Comparison of ENCODE assay signal across 19 cellular contexts in genomic region chr2:54771166-54771565, GRCh38. TPM values are rescaled to one million over a fixed set of nuclear protein-coding genes. Genes with fewer than 3 reads are reported as not detected.
DNase-seq lines count a peak whose midpoint lies in the region; ATAC-seq and TF ChIP-seq lines count a peak whose summit lies in the region.
"Had no signal": no experiment of that assay in that cellular context is flagged by ENCODE, and none has a peak within 500 bp of the region (broad histone marks: within the 10 kb centered on the region; RNA-seq: fewer than 3 reads in every experiment).

No MANE protein-coding gene starts in this region.

- intact Hi-C loops in head of caudate nucleus (cut with DNase I) = no loop called here

- H3K27me3 ChIP-seq in trophoblast cell (ENCODE audit: insufficient read depth, low read length) = no peaks in the 10 kb centered on the region
- H3K27me3 ChIP-seq: BLaER1 treated with 17β-estradiol and CSF1 and Interleukin-3, amounts not matched to agents 10 nM and 100 nM; dorsolateral prefrontal cortex had no signal

- no peak overlapping the region for H3K4me3 Mint-ChIP-seq in nephron progenitor cell
- H3K4me3 Mint-ChIP-seq: H9, natural killer cell, T-cell, WTC11 had no signal

- H4K12ac ChIP-seq in trophoblast cell (ENCODE audit: low read depth, low read length) = no peak overlapping the region

- no peak overlapping the region for H3K4me2 ChIP-seq in trophoblast cell (ENCODE audit: low read length)

- H3K9ac ChIP-seq in trophoblast cell (ENCODE audit: low read length) = no peak overlapping the region
- H3K9ac ChIP-seq: BLaER1 treated with 17β-estradiol and CSF1 and Interleukin-3, amounts not matched to agents 10 nM and 100 nM had no signal

- no peak overlapping the region for H2BK12ac ChIP-seq in trophoblast cell (ENCODE audit: low read length)

- peaks cover 14% of the 10 kb centered on the region for H3K9me3 Mint-ChIP-seq in nephron progenitor cell

- no peak overlapping the region for H4K91ac ChIP-seq in trophoblast cell (ENCODE audit: low read depth, low read length)

- no peak overlapping the region for H3K14ac ChIP-seq in trophoblast cell (ENCODE audit: low read length)

- TF ChIP-seq CTCF in nephron progenitor cell (IDR thresholded peaks at IDR 0.05) = no peak

- no peak overlapping the region for H2AK5ac ChIP-seq in trophoblast cell (ENCODE audit: low read length)

- no peak for ATAC-seq in GM19455 (IDR thresholded peaks at IDR 0.05; ENCODE audit: unreplicated experiment)
- ATAC-seq: natural killer cell, T-cell, WTC11 had no signal

- no peak overlapping the region for H2AFZ ChIP-seq in trophoblast cell (ENCODE audit: insufficient read depth, low read length, poor library complexity)
- H2AFZ ChIP-seq: PC-9 had no signal

- no peak overlapping the region for H3K4ac ChIP-seq in trophoblast cell (ENCODE audit: low read depth, low read length)

- no peak overlapping the region for H3K4me3 ChIP-seq in trophoblast cell (ENCODE audit: low read depth, low read length)
- H3K4me3 ChIP-seq: BLaER1 treated with 17β-estradiol and CSF1 and Interleukin-3, amounts not matched to agents 10 nM and 100 nM; dorsolateral prefrontal cortex; PC-9 had no signal

- DNase-seq in GM04504 (ENCODE audit: low read depth) = peak; percentile 42
- peak; percentile 80 for DNase-seq in RKO (ENCODE audit: low spot score)
- peak; percentile 60 for DNase-seq in dermis blood vessel endothelial cell
- peak; percentile 73 to 89 for DNase-seq in trophoblast cell
- DNase-seq in head of caudate nucleus = no peak
- no peak for DNase-seq in nephron progenitor cell
- no peak for DNase-seq in occipital lobe (lab: John Stamatoyannopoulos, UW)
- DNase-seq: activated effector memory CD4-positive, alpha-beta T cell treated with anti-CD3 and anti-CD28 coated beads, Interleukin-2, amount 50 U/mL, for 16 hours; aorta; DMS153; dorsolateral prefrontal cortex; H9; natural killer cell; NCI-H526; T-cell had no signal

- H3K4me1 ChIP-seq in trophoblast cell (ENCODE audit: control insufficient read depth in 1 of 2, insufficient read depth in 2 of 2, low read length in 2 of 2) = no peaks in the 10 kb centered on the region

- H3K36me3 ChIP-seq in trophoblast cell (ENCODE audit: control insufficient read depth in 1 of 2, insufficient read depth in 2 of 2, low read length in 2 of 2) = no peaks in the 10 kb centered on the region
- H3K36me3 ChIP-seq: BLaER1 treated with 17β-estradiol and CSF1 and Interleukin-3, amounts not matched to agents 10 nM and 100 nM had no signal

- H3K79me2 ChIP-seq in trophoblast cell (ENCODE audit: control insufficient read depth, insufficient read depth, low read length, poor library complexity) = no peaks in the 10 kb centered on the region

- no peak overlapping the region for H2BK120ac ChIP-seq in trophoblast cell (ENCODE audit: insufficient read depth, low read length, poor library complexity)

- peaks cover 3% of the 10 kb centered on the region for H3K9me3 ChIP-seq in trophoblast cell (ENCODE audit: insufficient read depth, low read depth, low read length)

- H3K4me1 Mint-ChIP-seq in nephron progenitor cell = no peaks in the 10 kb centered on the region
- H3K4me1 Mint-ChIP-seq: H9, natural killer cell, WTC11 had no signal

- H3K79me1 ChIP-seq in trophoblast cell (ENCODE audit: low read length) = no peaks in the 10 kb centered on the region

- no peak overlapping the region for H3K27ac Mint-ChIP-seq in nephron progenitor cell
- H3K27ac Mint-ChIP-seq: H9, natural killer cell, T-cell, WTC11 had no signal

- H4K8ac ChIP-seq in trophoblast cell (ENCODE audit: low read depth, low read length) = no peak overlapping the region

- peaks cover 2% of the 10 kb centered on the region for H3K27me3 Mint-ChIP-seq in nephron progenitor cell (ENCODE audit: low read depth, poor library complexity)

- no CpG with 5 or more reads among the region's 6 CpGs for WGBS in trophoblast cell (ENCODE audit: extremely low coverage, insufficient coverage, insufficient read length)

- no peaks in the 10 kb centered on the region for H3K36me3 Mint-ChIP-seq in nephron progenitor cell (ENCODE audit: low read depth)

- no peak overlapping the region for H3K23ac ChIP-seq in trophoblast cell (ENCODE audit: low read length)

- no peak overlapping the region for H3K27ac ChIP-seq in trophoblast cell (ENCODE audit: low read depth, low read length)
- H3K27ac ChIP-seq: BLaER1 treated with 17β-estradiol and CSF1 and Interleukin-3, amounts not matched to agents 10 nM and 100 nM; dorsolateral prefrontal cortex had no signal

- H3K18ac ChIP-seq in trophoblast cell (ENCODE audit: low read length) = no peak overlapping the region

- no peak overlapping the region for H2BK5ac ChIP-seq in trophoblast cell (ENCODE audit: low read depth, low read length, poor library complexity)

RNA-seq across cellular contexts. Expression of gene EML6, which starts 47.7 kb away (rescaled TPM):
- total RNA-seq in dermis blood vessel endothelial cell (0.17 and 1.1 TPM in 2 replicates), occipital lobe (12.9 TPM)
- 0.32 and 0.45 TPM in 2 replicates for polyA plus RNA-seq in trophoblast cell (2013)

Comparison
In these comparisons a context has a peak if more than half of its experiments do, and no peak if none do; other contexts are left out.
1. DNase-seq: peak in GM04504 (single experiment), RKO (single experiment), dermis blood vessel endothelial cell (single experiment) and trophoblast cell (2 of 2); none in head of caudate nucleus (0 of 42), nephron progenitor cell (single experiment) and occipital lobe (single experiment).